ENCODE assay signal across 14 cellular contexts in the genomic region with DNA sequence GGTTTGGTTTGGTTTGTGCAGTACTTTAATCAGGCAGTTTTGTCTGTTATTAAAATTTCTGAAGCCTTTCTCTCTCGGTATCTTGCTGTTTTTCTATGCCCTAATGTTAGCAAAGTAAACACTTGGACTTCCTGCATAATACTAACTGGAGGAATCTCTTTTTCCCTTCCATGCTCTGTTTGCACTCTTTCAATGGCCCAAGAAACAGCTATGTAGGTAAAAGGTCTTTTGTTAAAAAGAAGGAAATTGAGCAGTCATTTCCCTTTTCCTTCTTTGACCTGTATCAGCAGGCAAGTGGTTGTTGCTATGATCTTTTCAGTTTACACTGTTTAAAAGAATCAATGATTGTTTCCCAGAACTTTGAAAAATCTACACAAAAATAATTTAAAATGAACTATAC.
DNase-seq lines count a peak whose midpoint lies in the region; ATAC-seq, FAIRE-seq and TF ChIP-seq lines count a peak whose summit lies in the region.
"Had no signal": no experiment of that assay in that cellular context is flagged by ENCODE, and none has a peak within 500 bp of the region (broad histone marks: within the 10 kb centered on the region; RNA-seq: fewer than 3 reads in every experiment).

No MANE protein-coding gene starts in this region.

- no peak for DNase-seq in right cardiac atrium
- DNase-seq in left ventricle myocardium superior = no peak
- DNase-seq in endothelial cell of umbilical vein (ENCODE audit: low read depth, low spot score) = peak; percentile 95
- no peak for DNase-seq in right lobe of liver
- no peak for DNase-seq in NCI-H1417 treated with DMSO at 0.1 percent for 48 hours (lab: John Stamatoyannopoulos, UW)
- no peak for DNase-seq in sigmoid colon
- DNase-seq in frontal cortex (ENCODE audit: low spot score in 2 of 2) = no peak
- DNase-seq: DMS153, H7, Kasumi-1, NCI-H2227 treated with DMSO at 0.1 percent for 48 hours, NCI-H526 had no signal

- WGBS in right cardiac atrium = 43% methylated on average over 1 of the region's 1 CpG
- WGBS in right lobe of liver (ENCODE audit: insufficient coverage, low coverage, low lambda C conversion rate, missing lambda C conversion rate) = 8% methylated on average over 1 of the region's 1 CpG
- 3 to 37% methylated on average over 1 of the region's 1 CpG for WGBS in sigmoid colon, 2 donors

- no TSS peak for BruUV-seq in endothelial cell of umbilical vein (replicated peaks; lab: Mats Ljungman, UMichigan)

- H3K9me3 ChIP-seq in right cardiac atrium (ENCODE audit: control insufficient read depth, low read length) = no peaks in the 10 kb centered on the region
- no peaks in the 10 kb centered on the region for H3K9me3 ChIP-seq in endothelial cell of umbilical vein (replicated peaks; ENCODE audit: control insufficient read depth, insufficient read depth, low read length)
- no peaks in the 10 kb centered on the region for H3K9me3 ChIP-seq in right lobe of liver
- no peaks in the 10 kb centered on the region for H3K9me3 ChIP-seq in sigmoid colon
- H3K9me3 ChIP-seq: BLaER1 treated with 17β-estradiol and CSF1 and Interleukin-3, amounts not matched to agents 10 nM and 100 nM had no signal

- no peak for TF ChIP-seq CTCF in endothelial cell of umbilical vein (IDR thresholded peaks at IDR 0.05; ENCODE audit: extremely low read depth in 1 of 2, insufficient read depth in 1 of 2, low read depth in 1 of 2, low read length in 2 of 2)
- TF ChIP-seq CTCF in right lobe of liver (IDR thresholded peaks at IDR 0.05) = no peak
- no peak for TF ChIP-seq CTCF in sigmoid colon (IDR thresholded peaks at IDR 0.05)

- POLR2A ChIA-PET in endothelial cell of umbilical vein (lab: Charles Lee) = no interaction called here

- no peaks in the 10 kb centered on the region for H4K20me1 ChIP-seq in endothelial cell of umbilical vein (replicated peaks; ENCODE audit: control insufficient read depth, extremely low read depth, insufficient read depth, low read length)
- H4K20me1 ChIP-seq: BLaER1 treated with 17β-estradiol and CSF1 and Interleukin-3, amounts not matched to agents 10 nM and 100 nM had no signal

- H3K4me1 ChIP-seq in right cardiac atrium (ENCODE audit: control insufficient read depth, insufficient read depth, low read length) = peaks cover 2% of the 10 kb centered on the region
- H3K4me1 ChIP-seq in endothelial cell of umbilical vein (ENCODE audit: control insufficient read depth, extremely low read depth, insufficient read depth, low read length) = peaks cover 22% of the 10 kb centered on the region
- no peaks in the 10 kb centered on the region for H3K4me1 ChIP-seq in right lobe of liver
- no peaks in the 10 kb centered on the region for H3K4me1 ChIP-seq in sigmoid colon
- H3K4me1 ChIP-seq: BLaER1 treated with 17β-estradiol and CSF1 and Interleukin-3, amounts not matched to agents 10 nM and 100 nM had no signal

- no peak overlapping the region for H2AFZ ChIP-seq in endothelial cell of umbilical vein (ENCODE audit: low read depth, low read length)

- H3K36me3 ChIP-seq in endothelial cell of umbilical vein (ENCODE audit: control insufficient read depth in 2 of 2, extremely low read depth in 1 of 2, insufficient read depth in 2 of 2, low read length in 2 of 2) (no peaks in the 10 kb centered on the region), right lobe of liver (no peaks in the 10 kb centered on the region), sigmoid colon (no peaks in the 10 kb centered on the region)
- H3K36me3 ChIP-seq: BLaER1 treated with 17β-estradiol and CSF1 and Interleukin-3, amounts not matched to agents 10 nM and 100 nM had no signal

- peak overlapping the region; percentile 86 for H3K4me2 ChIP-seq in endothelial cell of umbilical vein (ENCODE audit: insufficient read depth, low read length)
- H3K4me2 ChIP-seq: BLaER1 treated with 17β-estradiol and CSF1 and Interleukin-3, amounts not matched to agents 10 nM and 100 nM had no signal

- H3K4me3 ChIP-seq in right cardiac atrium (ENCODE audit: low read length) (no peak overlapping the region), endothelial cell of umbilical vein (replicated peaks in 1 of 3; ENCODE audit: insufficient read depth in 1 of 3, low read depth in 1 of 3, low read length in 3 of 3) (peak overlapping the region in 1 of 3 experiments; percentile 21), right lobe of liver (no peak overlapping the region), sigmoid colon (no peak overlapping the region)
- H3K4me3 ChIP-seq: BLaER1 treated with 17β-estradiol and CSF1 and Interleukin-3, amounts not matched to agents 10 nM and 100 nM had no signal

- peak; percentile 78 for FAIRE-seq in endothelial cell of umbilical vein (lab: Jason Lieb, UNC)
- FAIRE-seq in frontal cortex (lab: Jason Lieb, UNC) = no peak

- TF ChIP-seq EP300 in sigmoid colon (IDR thresholded peaks at IDR 0.05) = no peak

- H3K79me2 ChIP-seq in endothelial cell of umbilical vein (ENCODE audit: control insufficient read depth, insufficient read depth, low read length) = no peaks in the 10 kb centered on the region

- intact Hi-C loops in right cardiac atrium (cut with DNase I) = no loop called here
- intact Hi-C loops in left ventricle myocardium superior (cut with micrococcal nuclease) = no loop called here
- intact Hi-C loops in endothelial cell of umbilical vein (cut with micrococcal nuclease) = loop anchor here (1.0 to 2.0 kb wide), 2 partner anchors 79 to 83 kb away; a partner anchor contains a TSS
- intact Hi-C loops in right lobe of liver (cut with DNase I) = no loop called here
- intact Hi-C loops in sigmoid colon (cut with DNase I) = no loop called here

- ATAC-seq in right cardiac atrium = peak; percentile 26 to 90
- ATAC-seq in left ventricle myocardium superior = no peak
- ATAC-seq in right lobe of liver = peak; percentile 43 to 75 (median 65)
- no peak for ATAC-seq in GM19452 (IDR thresholded peaks at IDR 0.05; ENCODE audit: unreplicated experiment)

- no peaks in the 10 kb centered on the region for H3K9me1 ChIP-seq in endothelial cell of umbilical vein (replicated peaks; ENCODE audit: control insufficient read depth, extremely low read depth, insufficient read depth, low read length)

- CTCF ChIA-PET in endothelial cell of umbilical vein (lab: Charles Lee) = interaction anchor here (1.2 to 1.4 kb wide), 2 partner anchors 16 to 30 kb away, joined by 3 to 6 read pairs; no protein-coding TSS in a partner anchor

- H3K27ac ChIP-seq in right cardiac atrium (ENCODE audit: low read length) (no peak overlapping the region), endothelial cell of umbilical vein (ENCODE audit: insufficient read depth, low read depth, low read length) (peak overlapping the region; percentile 53), right lobe of liver (peak overlapping the region in 1 of 3 donors; percentile 23), sigmoid colon (peak overlapping the region in 1 of 4 donors; percentile 11)
- H3K27ac ChIP-seq: BLaER1 treated with 17β-estradiol and CSF1 and Interleukin-3, amounts not matched to agents 10 nM and 100 nM had no signal

- peak overlapping the region; percentile 31 for H3K9ac ChIP-seq in endothelial cell of umbilical vein (replicated peaks; ENCODE audit: extremely low read depth, insufficient read depth, low read length)
- H3K9ac ChIP-seq: BLaER1 treated with 17β-estradiol and CSF1 and Interleukin-3, amounts not matched to agents 10 nM and 100 nM had no signal

- no peak for TF ChIP-seq POLR2A in endothelial cell of umbilical vein (IDR thresholded peaks at IDR 0.05; ENCODE audit: low read depth, low read length)
- TF ChIP-seq POLR2A in right lobe of liver (IDR thresholded peaks at IDR 0.05) = no peak
- TF ChIP-seq POLR2A in sigmoid colon (IDR thresholded peaks at IDR 0.05) = no peak

- no peaks in the 10 kb centered on the region for H3K27me3 ChIP-seq in right cardiac atrium (ENCODE audit: control insufficient read depth, insufficient read depth)
- H3K27me3 ChIP-seq in endothelial cell of umbilical vein (ENCODE audit: control insufficient read depth in 2 of 2, insufficient read depth in 2 of 2, low read length in 2 of 2) = no peaks in the 10 kb centered on the region
- no peaks in the 10 kb centered on the region for H3K27me3 ChIP-seq in right lobe of liver
- no peaks in the 10 kb centered on the region for H3K27me3 ChIP-seq in sigmoid colon
- H3K27me3 ChIP-seq: BLaER1 treated with 17β-estradiol and CSF1 and Interleukin-3, amounts not matched to agents 10 nM and 100 nM had no signal

- dilution Hi-C loops in endothelial cell of umbilical vein (cut with MboI; ENCODE audit: extremely low pct_ligation_motif_present, low sequenced_read_pairs) = no loop called here

TF ChIP-seq in endothelial cell of umbilical vein, 7 proteins besides CTCF, POLR2A, EP300 and RAD21:
- TF ChIP-seq JUN (IDR thresholded peaks at IDR 0.05; ENCODE audit: borderline replicate concordance, insufficient read depth, insufficient read length, low read depth) (peak; percentile 43), POLR2AphosphoS5 (IDR thresholded peaks at IDR 0.05; ENCODE audit: insufficient read depth, low read depth, low read length) (no peak)

Comparison
In these comparisons a context has a peak if more than half of its experiments do, and no peak if none do; other contexts are left out.
1. ATAC-seq: peak in right cardiac atrium (2 of 2) and right lobe of liver (4 of 4); none in left ventricle myocardium superior (single experiment) and GM19452 (single experiment).